In genomic region chr17:51435641-51436091, GRCh38 we compare ENCODE assay signal across 1 cellular context.
TF ChIP-seq lines count a peak whose summit lies in the region.

No MANE protein-coding gene starts in this region.

TF ChIP-seq in HepG2, 621 proteins besides CTCF, POLR2A, EP300 and RAD21 (continued from another document and continues in another):
- TF ChIP-seq, protein P1, sequence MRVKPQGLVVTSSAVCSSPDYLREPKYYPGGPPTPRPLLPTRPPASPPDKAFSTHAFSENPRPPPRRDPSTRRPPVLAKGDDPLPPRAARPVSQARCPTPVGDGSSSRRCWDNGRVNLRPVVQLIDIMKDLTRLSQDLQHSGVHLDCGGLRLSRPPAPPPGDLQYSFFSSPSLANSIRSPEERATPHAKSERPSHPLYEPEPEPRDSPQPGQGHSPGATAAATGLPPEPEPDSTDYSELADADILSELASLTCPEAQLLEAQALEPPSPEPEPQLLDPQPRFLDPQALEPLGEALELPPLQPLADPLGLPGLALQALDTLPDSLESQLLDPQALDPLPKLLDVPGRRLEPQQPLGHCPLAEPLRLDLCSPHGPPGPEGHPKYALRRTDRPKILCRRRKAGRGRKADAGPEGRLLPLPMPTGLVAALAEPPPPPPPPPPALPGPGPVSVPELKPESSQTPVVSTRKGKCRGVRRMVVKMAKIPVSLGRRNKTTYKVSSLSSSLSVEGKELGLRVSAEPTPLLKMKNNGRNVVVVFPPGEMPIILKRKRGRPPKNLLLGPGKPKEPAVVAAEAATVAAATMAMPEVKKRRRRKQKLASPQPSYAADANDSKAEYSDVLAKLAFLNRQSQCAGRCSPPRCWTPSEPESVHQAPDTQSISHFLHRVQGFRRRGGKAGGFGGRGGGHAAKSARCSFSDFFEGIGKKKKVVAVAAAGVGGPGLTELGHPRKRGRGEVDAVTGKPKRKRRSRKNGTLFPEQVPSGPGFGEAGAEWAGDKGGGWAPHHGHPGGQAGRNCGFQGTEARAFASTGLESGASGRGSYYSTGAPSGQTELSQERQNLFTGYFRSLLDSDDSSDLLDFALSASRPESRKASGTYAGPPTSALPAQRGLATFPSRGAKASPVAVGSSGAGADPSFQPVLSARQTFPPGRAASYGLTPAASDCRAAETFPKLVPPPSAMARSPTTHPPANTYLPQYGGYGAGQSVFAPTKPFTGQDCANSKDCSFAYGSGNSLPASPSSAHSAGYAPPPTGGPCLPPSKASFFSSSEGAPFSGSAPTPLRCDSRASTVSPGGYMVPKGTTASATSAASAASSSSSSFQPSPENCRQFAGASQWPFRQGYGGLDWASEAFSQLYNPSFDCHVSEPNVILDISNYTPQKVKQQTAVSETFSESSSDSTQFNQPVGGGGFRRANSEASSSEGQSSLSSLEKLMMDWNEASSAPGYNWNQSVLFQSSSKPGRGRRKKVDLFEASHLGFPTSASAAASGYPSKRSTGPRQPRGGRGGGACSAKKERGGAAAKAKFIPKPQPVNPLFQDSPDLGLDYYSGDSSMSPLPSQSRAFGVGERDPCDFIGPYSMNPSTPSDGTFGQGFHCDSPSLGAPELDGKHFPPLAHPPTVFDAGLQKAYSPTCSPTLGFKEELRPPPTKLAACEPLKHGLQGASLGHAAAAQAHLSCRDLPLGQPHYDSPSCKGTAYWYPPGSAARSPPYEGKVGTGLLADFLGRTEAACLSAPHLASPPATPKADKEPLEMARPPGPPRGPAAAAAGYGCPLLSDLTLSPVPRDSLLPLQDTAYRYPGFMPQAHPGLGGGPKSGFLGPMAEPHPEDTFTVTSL (CRISPR knock-in tag; IDR thresholded peaks at IDR 0.05; ENCODE audit: borderline replicate concordance): no peak
- TF ChIP-seq FOXK2 (IDR thresholded peaks at IDR 0.05): no peak
- no peak for TF ChIP-seq ZNF256 (CRISPR knock-in tag; conservative IDR thresholded peaks at IDR 0.05)
- no peak for TF ChIP-seq ZNF879 (CRISPR knock-in tag; IDR thresholded peaks at IDR 0.05)
- TF ChIP-seq, protein P2, sequence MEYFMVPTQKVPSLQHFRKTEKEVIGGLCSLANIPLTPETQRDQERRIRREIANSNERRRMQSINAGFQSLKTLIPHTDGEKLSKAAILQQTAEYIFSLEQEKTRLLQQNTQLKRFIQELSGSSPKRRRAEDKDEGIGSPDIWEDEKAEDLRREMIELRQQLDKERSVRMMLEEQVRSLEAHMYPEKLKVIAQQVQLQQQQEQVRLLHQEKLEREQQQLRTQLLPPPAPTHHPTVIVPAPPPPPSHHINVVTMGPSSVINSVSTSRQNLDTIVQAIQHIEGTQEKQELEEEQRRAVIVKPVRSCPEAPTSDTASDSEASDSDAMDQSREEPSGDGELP (IDR thresholded peaks at IDR 0.05; ENCODE audit: borderline replicate concordance, low read depth): no peak; the same call in 1 of the 2 replicates
- TF ChIP-seq SOX6 (IDR thresholded peaks at IDR 0.05): no peak
- TF ChIP-seq SOX6 (CRISPR knock-in tag; IDR thresholded peaks at IDR 0.05): peak; percentile 86
- no peak for TF ChIP-seq PHF8 (CRISPR knock-in tag; IDR thresholded peaks at IDR 0.05)
- no peak for TF ChIP-seq ZNF672 (CRISPR knock-in tag; IDR thresholded peaks at IDR 0.05)
- no peak for TF ChIP-seq ZNF780A (CRISPR knock-in tag; IDR thresholded peaks at IDR 0.05)
- TF ChIP-seq TEAD3 (CRISPR knock-in tag; optimal IDR thresholded peaks at IDR 0.05; ENCODE audit: borderline replicate concordance): peak; percentile 72
- TF ChIP-seq, protein P3, sequence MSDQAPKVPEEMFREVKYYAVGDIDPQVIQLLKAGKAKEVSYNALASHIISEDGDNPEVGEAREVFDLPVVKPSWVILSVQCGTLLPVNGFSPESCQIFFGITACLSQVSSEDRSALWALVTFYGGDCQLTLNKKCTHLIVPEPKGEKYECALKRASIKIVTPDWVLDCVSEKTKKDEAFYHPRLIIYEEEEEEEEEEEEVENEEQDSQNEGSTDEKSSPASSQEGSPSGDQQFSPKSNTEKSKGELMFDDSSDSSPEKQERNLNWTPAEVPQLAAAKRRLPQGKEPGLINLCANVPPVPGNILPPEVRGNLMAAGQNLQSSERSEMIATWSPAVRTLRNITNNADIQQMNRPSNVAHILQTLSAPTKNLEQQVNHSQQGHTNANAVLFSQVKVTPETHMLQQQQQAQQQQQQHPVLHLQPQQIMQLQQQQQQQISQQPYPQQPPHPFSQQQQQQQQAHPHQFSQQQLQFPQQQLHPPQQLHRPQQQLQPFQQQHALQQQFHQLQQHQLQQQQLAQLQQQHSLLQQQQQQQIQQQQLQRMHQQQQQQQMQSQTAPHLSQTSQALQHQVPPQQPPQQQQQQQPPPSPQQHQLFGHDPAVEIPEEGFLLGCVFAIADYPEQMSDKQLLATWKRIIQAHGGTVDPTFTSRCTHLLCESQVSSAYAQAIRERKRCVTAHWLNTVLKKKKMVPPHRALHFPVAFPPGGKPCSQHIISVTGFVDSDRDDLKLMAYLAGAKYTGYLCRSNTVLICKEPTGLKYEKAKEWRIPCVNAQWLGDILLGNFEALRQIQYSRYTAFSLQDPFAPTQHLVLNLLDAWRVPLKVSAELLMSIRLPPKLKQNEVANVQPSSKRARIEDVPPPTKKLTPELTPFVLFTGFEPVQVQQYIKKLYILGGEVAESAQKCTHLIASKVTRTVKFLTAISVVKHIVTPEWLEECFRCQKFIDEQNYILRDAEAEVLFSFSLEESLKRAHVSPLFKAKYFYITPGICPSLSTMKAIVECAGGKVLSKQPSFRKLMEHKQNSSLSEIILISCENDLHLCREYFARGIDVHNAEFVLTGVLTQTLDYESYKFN (CRISPR knock-in tag; conservative IDR thresholded peaks at IDR 0.05): peak; percentile 60
- TF ChIP-seq ZNF205 (CRISPR knock-in tag; IDR thresholded peaks at IDR 0.05): no peak
- no peak for TF ChIP-seq ZNF136 (CRISPR knock-in tag; IDR thresholded peaks at IDR 0.05; ENCODE audit: low read depth)
- TF ChIP-seq ZNF772 (CRISPR knock-in tag; IDR thresholded peaks at IDR 0.05): no peak
- peak; percentile 31; the same call in 1 of the 2 replicates for TF ChIP-seq TBX2 (CRISPR knock-in tag; IDR thresholded peaks at IDR 0.05; ENCODE audit: borderline replicate concordance)
- no peak for TF ChIP-seq ZFY (CRISPR knock-in tag; IDR thresholded peaks at IDR 0.05)
- TF ChIP-seq, protein P4, sequence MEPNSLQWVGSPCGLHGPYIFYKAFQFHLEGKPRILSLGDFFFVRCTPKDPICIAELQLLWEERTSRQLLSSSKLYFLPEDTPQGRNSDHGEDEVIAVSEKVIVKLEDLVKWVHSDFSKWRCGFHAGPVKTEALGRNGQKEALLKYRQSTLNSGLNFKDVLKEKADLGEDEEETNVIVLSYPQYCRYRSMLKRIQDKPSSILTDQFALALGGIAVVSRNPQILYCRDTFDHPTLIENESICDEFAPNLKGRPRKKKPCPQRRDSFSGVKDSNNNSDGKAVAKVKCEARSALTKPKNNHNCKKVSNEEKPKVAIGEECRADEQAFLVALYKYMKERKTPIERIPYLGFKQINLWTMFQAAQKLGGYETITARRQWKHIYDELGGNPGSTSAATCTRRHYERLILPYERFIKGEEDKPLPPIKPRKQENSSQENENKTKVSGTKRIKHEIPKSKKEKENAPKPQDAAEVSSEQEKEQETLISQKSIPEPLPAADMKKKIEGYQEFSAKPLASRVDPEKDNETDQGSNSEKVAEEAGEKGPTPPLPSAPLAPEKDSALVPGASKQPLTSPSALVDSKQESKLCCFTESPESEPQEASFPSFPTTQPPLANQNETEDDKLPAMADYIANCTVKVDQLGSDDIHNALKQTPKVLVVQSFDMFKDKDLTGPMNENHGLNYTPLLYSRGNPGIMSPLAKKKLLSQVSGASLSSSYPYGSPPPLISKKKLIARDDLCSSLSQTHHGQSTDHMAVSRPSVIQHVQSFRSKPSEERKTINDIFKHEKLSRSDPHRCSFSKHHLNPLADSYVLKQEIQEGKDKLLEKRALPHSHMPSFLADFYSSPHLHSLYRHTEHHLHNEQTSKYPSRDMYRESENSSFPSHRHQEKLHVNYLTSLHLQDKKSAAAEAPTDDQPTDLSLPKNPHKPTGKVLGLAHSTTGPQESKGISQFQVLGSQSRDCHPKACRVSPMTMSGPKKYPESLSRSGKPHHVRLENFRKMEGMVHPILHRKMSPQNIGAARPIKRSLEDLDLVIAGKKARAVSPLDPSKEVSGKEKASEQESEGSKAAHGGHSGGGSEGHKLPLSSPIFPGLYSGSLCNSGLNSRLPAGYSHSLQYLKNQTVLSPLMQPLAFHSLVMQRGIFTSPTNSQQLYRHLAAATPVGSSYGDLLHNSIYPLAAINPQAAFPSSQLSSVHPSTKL (CRISPR knock-in tag; IDR thresholded peaks at IDR 0.05): peak; percentile 82
- TF ChIP-seq ZNF317 (CRISPR knock-in tag; IDR thresholded peaks at IDR 0.05): peak; percentile 74
- TF ChIP-seq MAFF (IDR thresholded peaks at IDR 0.05; ENCODE audit: low read depth, low read length): no peak
- TF ChIP-seq ZBTB7A (CRISPR knock-in tag; IDR thresholded peaks at IDR 0.05): no peak
- TF ChIP-seq REPIN1 (CRISPR knock-in tag; IDR thresholded peaks at IDR 0.05; ENCODE audit: borderline replicate concordance, low read depth): peak; percentile 52; the same call in 1 of the 2 replicates
- TF ChIP-seq PHB2 (IDR thresholded peaks at IDR 0.05; ENCODE audit: partially characterized antibody): no peak
- no peak for TF ChIP-seq ZNF484 (CRISPR knock-in tag; IDR thresholded peaks at IDR 0.05; ENCODE audit: borderline replicate concordance, low read depth)
- no peak for TF ChIP-seq NFATC3 (CRISPR knock-in tag; IDR thresholded peaks at IDR 0.05)
- no peak for TF ChIP-seq GABPA (IDR thresholded peaks at IDR 0.05; ENCODE audit: low read depth, low read length)
- TF ChIP-seq GABPA (CRISPR knock-in tag; IDR thresholded peaks at IDR 0.05; ENCODE audit: low read depth): peak; percentile 45; the same call in 1 of the 2 replicates
- no peak; the same call in 1 of the 2 replicates for TF ChIP-seq ZBTB7B (CRISPR knock-in tag; IDR thresholded peaks at IDR 0.05)
- no peak for TF ChIP-seq KAT2B (IDR thresholded peaks at IDR 0.05; ENCODE audit: borderline replicate concordance, low read depth, low read length)
- TF ChIP-seq ZMYM3 (CRISPR knock-in tag; IDR thresholded peaks at IDR 0.05): peak; percentile 18; the same call in 1 of the 2 replicates
- TF ChIP-seq TSC22D2 (CRISPR knock-in tag; IDR thresholded peaks at IDR 0.05; ENCODE audit: borderline replicate concordance): no peak
- TF ChIP-seq ZMYM4 (CRISPR knock-in tag; IDR thresholded peaks at IDR 0.05): peak; percentile 93
- TF ChIP-seq, protein P5, sequence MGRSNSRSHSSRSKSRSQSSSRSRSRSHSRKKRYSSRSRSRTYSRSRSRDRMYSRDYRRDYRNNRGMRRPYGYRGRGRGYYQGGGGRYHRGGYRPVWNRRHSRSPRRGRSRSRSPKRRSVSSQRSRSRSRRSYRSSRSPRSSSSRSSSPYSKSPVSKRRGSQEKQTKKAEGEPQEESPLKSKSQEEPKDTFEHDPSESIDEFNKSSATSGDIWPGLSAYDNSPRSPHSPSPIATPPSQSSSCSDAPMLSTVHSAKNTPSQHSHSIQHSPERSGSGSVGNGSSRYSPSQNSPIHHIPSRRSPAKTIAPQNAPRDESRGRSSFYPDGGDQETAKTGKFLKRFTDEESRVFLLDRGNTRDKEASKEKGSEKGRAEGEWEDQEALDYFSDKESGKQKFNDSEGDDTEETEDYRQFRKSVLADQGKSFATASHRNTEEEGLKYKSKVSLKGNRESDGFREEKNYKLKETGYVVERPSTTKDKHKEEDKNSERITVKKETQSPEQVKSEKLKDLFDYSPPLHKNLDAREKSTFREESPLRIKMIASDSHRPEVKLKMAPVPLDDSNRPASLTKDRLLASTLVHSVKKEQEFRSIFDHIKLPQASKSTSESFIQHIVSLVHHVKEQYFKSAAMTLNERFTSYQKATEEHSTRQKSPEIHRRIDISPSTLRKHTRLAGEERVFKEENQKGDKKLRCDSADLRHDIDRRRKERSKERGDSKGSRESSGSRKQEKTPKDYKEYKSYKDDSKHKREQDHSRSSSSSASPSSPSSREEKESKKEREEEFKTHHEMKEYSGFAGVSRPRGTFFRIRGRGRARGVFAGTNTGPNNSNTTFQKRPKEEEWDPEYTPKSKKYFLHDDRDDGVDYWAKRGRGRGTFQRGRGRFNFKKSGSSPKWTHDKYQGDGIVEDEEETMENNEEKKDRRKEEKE (IDR thresholded peaks at IDR 0.05): no peak
- TF ChIP-seq, protein P6, sequence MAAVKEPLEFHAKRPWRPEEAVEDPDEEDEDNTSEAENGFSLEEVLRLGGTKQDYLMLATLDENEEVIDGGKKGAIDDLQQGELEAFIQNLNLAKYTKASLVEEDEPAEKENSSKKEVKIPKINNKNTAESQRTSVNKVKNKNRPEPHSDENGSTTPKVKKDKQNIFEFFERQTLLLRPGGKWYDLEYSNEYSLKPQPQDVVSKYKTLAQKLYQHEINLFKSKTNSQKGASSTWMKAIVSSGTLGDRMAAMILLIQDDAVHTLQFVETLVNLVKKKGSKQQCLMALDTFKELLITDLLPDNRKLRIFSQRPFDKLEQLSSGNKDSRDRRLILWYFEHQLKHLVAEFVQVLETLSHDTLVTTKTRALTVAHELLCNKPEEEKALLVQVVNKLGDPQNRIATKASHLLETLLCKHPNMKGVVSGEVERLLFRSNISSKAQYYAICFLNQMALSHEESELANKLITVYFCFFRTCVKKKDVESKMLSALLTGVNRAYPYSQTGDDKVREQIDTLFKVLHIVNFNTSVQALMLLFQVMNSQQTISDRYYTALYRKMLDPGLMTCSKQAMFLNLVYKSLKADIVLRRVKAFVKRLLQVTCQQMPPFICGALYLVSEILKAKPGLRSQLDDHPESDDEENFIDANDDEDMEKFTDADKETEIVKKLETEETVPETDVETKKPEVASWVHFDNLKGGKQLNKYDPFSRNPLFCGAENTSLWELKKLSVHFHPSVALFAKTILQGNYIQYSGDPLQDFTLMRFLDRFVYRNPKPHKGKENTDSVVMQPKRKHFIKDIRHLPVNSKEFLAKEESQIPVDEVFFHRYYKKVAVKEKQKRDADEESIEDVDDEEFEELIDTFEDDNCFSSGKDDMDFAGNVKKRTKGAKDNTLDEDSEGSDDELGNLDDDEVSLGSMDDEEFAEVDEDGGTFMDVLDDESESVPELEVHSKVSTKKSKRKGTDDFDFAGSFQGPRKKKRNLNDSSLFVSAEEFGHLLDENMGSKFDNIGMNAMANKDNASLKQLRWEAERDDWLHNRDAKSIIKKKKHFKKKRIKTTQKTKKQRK (IDR thresholded peaks at IDR 0.05; ENCODE audit: low read length): no peak
- TF ChIP-seq ZNF567 (CRISPR knock-in tag; IDR thresholded peaks at IDR 0.05; ENCODE audit: borderline replicate concordance): no peak
- TF ChIP-seq, protein P7, sequence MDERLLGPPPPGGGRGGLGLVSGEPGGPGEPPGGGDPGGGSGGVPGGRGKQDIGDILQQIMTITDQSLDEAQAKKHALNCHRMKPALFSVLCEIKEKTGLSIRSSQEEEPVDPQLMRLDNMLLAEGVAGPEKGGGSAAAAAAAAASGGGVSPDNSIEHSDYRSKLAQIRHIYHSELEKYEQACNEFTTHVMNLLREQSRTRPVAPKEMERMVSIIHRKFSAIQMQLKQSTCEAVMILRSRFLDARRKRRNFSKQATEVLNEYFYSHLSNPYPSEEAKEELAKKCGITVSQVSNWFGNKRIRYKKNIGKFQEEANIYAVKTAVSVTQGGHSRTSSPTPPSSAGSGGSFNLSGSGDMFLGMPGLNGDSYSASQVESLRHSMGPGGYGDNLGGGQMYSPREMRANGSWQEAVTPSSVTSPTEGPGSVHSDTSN (CRISPR knock-in tag; IDR thresholded peaks at IDR 0.05): peak; percentile 28; the same call in 1 of the 2 replicates
- TF ChIP-seq ZNF10 (CRISPR knock-in tag; IDR thresholded peaks at IDR 0.05; ENCODE audit: borderline replicate concordance, low read depth): no peak
- peak; percentile 73; the same call in 1 of the 2 replicates for TF ChIP-seq RCOR2 (CRISPR knock-in tag; IDR thresholded peaks at IDR 0.05)
- peak; percentile 69; the same call in 1 of the 2 replicates for TF ChIP-seq ESRRA (CRISPR knock-in tag; IDR thresholded peaks at IDR 0.05; ENCODE audit: low read depth)
